Comparison of ENCODE assay signal across 8 cellular contexts in the genomic region with DNA sequence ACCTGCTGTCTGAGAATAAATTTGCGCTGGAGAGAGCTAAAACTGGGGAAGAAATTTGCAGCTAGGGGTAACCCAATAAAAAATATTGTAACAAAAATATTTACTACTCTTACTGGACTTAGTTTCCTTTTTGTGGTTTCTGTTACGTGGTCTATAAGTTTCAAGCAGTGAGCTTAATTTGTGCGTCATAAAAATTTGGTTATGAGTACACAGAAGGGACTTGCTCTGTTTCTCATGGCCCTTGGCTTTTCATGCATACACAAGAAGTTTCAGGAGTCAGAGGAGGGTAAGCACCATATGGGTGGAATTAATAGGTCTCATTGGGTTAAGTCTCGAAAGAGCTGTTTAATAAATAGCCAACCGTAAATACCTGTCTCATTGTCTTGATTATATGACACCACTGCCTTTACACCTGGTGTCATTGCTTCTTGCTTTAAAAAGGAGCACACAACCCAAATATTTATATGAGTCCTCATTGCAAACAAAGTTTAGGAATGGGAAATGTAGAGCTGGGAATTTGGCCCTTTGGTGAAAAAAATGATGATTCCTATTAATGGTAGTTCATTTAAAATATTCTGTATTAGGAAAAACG. TPM values are rescaled to one million over a fixed set of nuclear protein-coding genes. Genes with fewer than 3 reads are reported as not detected.
DNase-seq lines count a peak whose midpoint lies in the region; ATAC-seq, FAIRE-seq and TF ChIP-seq lines count a peak whose summit lies in the region.

No MANE protein-coding gene starts in this region.

- H3K27ac Mint-ChIP-seq in activated CD4-positive, alpha-beta memory T cell treated with anti-CD3 and anti-CD28 coated beads, Interleukin-2, amount 10 ng/mL, durations not matched to agents 7 days and 5 days, result peak overlapping the region; percentile 77
- H3K27ac Mint-ChIP-seq in type B pancreatic cell, result peak overlapping the region; percentile 91

- intact Hi-C loops in kidney (cut with DNase I), result loop anchor here (10.0 kb wide), 1 partner anchor 126 kb away; no protein-coding TSS in a partner anchor

- H3K4me1 Mint-ChIP-seq in activated CD4-positive, alpha-beta memory T cell treated with anti-CD3 and anti-CD28 coated beads, Interleukin-2, amount 10 ng/mL, durations not matched to agents 7 days and 5 days, result peaks cover 42% of the 10 kb centered on the region
- H3K4me1 Mint-ChIP-seq in type B pancreatic cell (ENCODE audit: unreplicated experiment), result peaks cover 41% of the 10 kb centered on the region

- no peak for TF ChIP-seq CTCF in kidney (IDR thresholded peaks at IDR 0.05; ENCODE audit: borderline replicate concordance, extremely low read depth, insufficient read depth)
- no peak for TF ChIP-seq CTCF in type B pancreatic cell (conservative IDR thresholded peaks at IDR 0.05)

- peak overlapping the region; percentile 90 for H3K4me2 ChIP-seq in BLaER1

- 0 out of 2 replicates have a peak, but pooled peaks cover 1% of the 10 kb centered on the region for H3K36me3 ChIP-seq in BLaER1
- no peaks in the 10 kb centered on the region for H3K36me3 ChIP-seq in kidney (ENCODE audit: control insufficient read depth in 1 of 2, insufficient read depth in 2 of 2, low read length in 2 of 2)

- H3K9ac ChIP-seq in BLaER1 (peak overlapping the region; percentile 86), kidney (ENCODE audit: low read length in 2 of 2) (peak overlapping the region in 1 of 2 donors; percentile 82)

- H3K9me3 ChIP-seq in BLaER1 (peaks cover 23% of the 10 kb centered on the region), kidney (ENCODE audit: control insufficient read depth in 1 of 2, low read length in 2 of 2) (no peaks in the 10 kb centered on the region)

- H3K4me1 ChIP-seq in BLaER1, result peaks cover 65% of the 10 kb centered on the region
- H3K4me1 ChIP-seq in kidney (ENCODE audit: control insufficient read depth in 1 of 2, insufficient read depth in 1 of 2, low read depth in 1 of 2, low read length in 2 of 2), result peaks cover 25 to 32% of the 10 kb centered on the region in 2 donors

- peaks cover 59% of the 10 kb centered on the region for H4K20me1 ChIP-seq in BLaER1

- peaks cover 4% of the 10 kb centered on the region for H3K36me3 Mint-ChIP-seq in activated CD4-positive, alpha-beta memory T cell treated with anti-CD3 and anti-CD28 coated beads, Interleukin-2, amount 10 ng/mL, durations not matched to agents 7 days and 5 days (ENCODE audit: low read depth)
- H3K36me3 Mint-ChIP-seq in type B pancreatic cell, result peaks cover under 1% of the 10 kb centered on the region

- no peaks in the 10 kb centered on the region for H3K9me3 Mint-ChIP-seq in activated CD4-positive, alpha-beta memory T cell treated with anti-CD3 and anti-CD28 coated beads, Interleukin-2, amount 10 ng/mL, durations not matched to agents 7 days and 5 days
- H3K9me3 Mint-ChIP-seq in type B pancreatic cell, result peaks cover 7% of the 10 kb centered on the region

- H3K27me3 Mint-ChIP-seq in activated CD4-positive, alpha-beta memory T cell treated with anti-CD3 and anti-CD28 coated beads, Interleukin-2, amount 10 ng/mL, durations not matched to agents 7 days and 5 days, result peaks cover 12% of the 10 kb centered on the region
- H3K27me3 Mint-ChIP-seq in type B pancreatic cell, result no peaks in the 10 kb centered on the region

- no peak for DNase-seq in activated CD4-positive, alpha-beta memory T cell treated with anti-CD3 and anti-CD28 coated beads, Interleukin-2, amount 10 ng/mL, durations not matched to agents 7 days and 5 days
- DNase-seq in kidney, result no peak
- DNase-seq in type B pancreatic cell (ENCODE audit: extremely low spot score, unreplicated experiment), result no peak
- DNase-seq in AML-193 (lab: John Stamatoyannopoulos, UW), result no peak
- DNase-seq in NCI-H748 treated with DMSO at 0.1 percent for 48 hours (lab: John Stamatoyannopoulos, UW), result no peak

- POLR2A ChIA-PET in activated CD4-positive, alpha-beta memory T cell treated with anti-CD3 and anti-CD28 coated beads, Interleukin-2, amount 10 ng/mL, durations not matched to agents 7 days and 5 days (lab: Charles Lee), result interaction anchor here (0.7 to 4.1 kb wide), 18 partner anchors 9 to 469 kb away, joined by 3 to 69 read pairs (median 7); a partner anchor contains a TSS

- no peak for FAIRE-seq in kidney (lab: Jason Lieb, UNC)

- peak overlapping the region; percentile 73 for H3K4me3 ChIP-seq in BLaER1
- H3K4me3 ChIP-seq in kidney (ENCODE audit: low read length in 2 of 2), result peak overlapping the region; percentile 84 to 85

- H3K27me3 ChIP-seq in BLaER1, result no peaks in the 10 kb centered on the region

- peak; percentile 65 for ATAC-seq in GM19035 (IDR thresholded peaks at IDR 0.05; ENCODE audit: unreplicated experiment)
- ATAC-seq in HG03108 (IDR thresholded peaks at IDR 0.05; ENCODE audit: unreplicated experiment), result peak; percentile 69

- peak overlapping the region; percentile 82 for H3K4me3 Mint-ChIP-seq in activated CD4-positive, alpha-beta memory T cell treated with anti-CD3 and anti-CD28 coated beads, Interleukin-2, amount 10 ng/mL, durations not matched to agents 7 days and 5 days
- H3K4me3 Mint-ChIP-seq in type B pancreatic cell, result peak overlapping the region; percentile 95

- CTCF ChIA-PET in activated CD4-positive, alpha-beta memory T cell treated with anti-CD3 and anti-CD28 coated beads, Interleukin-2, amount 10 ng/mL, durations not matched to agents 7 days and 5 days (lab: Charles Lee), result interaction anchor here (1.1 to 4.7 kb wide), 11 partner anchors 11 to 227 kb away, joined by 4 to 15 read pairs (median 6); a partner anchor contains a TSS

- peak overlapping the region; percentile 83; the same call in 1 of the 2 replicates for H3K27ac ChIP-seq in BLaER1
- H3K27ac ChIP-seq in kidney (ENCODE audit: low read depth in 2 of 2, low read length in 2 of 2), result peak overlapping the region; percentile 10 to 85

RNA-seq across cellular contexts. Expression of a gene that starts 1.9 kb away (rescaled TPM):
- total RNA-seq in activated CD4-positive, alpha-beta memory T cell treated with anti-CD3 and anti-CD28 coated beads, Interleukin-2, amount 10 ng/mL, durations not matched to agents 7 days and 5 days, result 10 to 100 TPM; 21.6 to 26.2 TPM
- total RNA-seq in kidney (85.1 TPM), type B pancreatic cell (ENCODE audit: low replicate concordance) (90.5 and 121 TPM in 2 replicates)
- polyA plus RNA-seq in kidney (ENCODE audit: insufficient read depth, low read depth, low replicate concordance), result 5.6 TPM
